ENCODE assay signal across 23 cellular contexts in genomic region chr6:169884158-169884557, GRCh38.
DNase-seq lines count a peak whose midpoint lies in the region; ATAC-seq and TF ChIP-seq lines count a peak whose summit lies in the region.
"Had no signal": no experiment of that assay in that cellular context is flagged by ENCODE, and none has a peak within 500 bp of the region (broad histone marks: within the 10 kb centered on the region; RNA-seq: fewer than 3 reads in every experiment).

No MANE protein-coding gene starts in this region.

- TF ChIP-seq POLR2A in spleen (IDR thresholded peaks at IDR 0.05): no peak

- H3K4me1 Mint-ChIP-seq in activated naive CD4-positive, alpha-beta T cell treated with anti-CD3 and anti-CD28 coated beads, Interleukin-2, amount 10 ng/mL, durations not matched to agents 7 days and 5 days: no peaks in the 10 kb centered on the region
- H3K4me1 Mint-ChIP-seq: IgD-negative memory B cell had no signal

- TF ChIP-seq CTCF in lower lobe of right lung (IDR thresholded peaks at IDR 0.05): no peak
- no peak for TF ChIP-seq CTCF in spleen (IDR thresholded peaks at IDR 0.05 in 8 of 11, conservative IDR thresholded peaks at IDR 0.05 in 3 of 11)
- no peak for TF ChIP-seq CTCF in ascending aorta (IDR thresholded peaks at IDR 0.05)

- H3K4me3 ChIP-seq in lower lobe of right lung (no peak overlapping the region), spleen (no peak overlapping the region), ascending aorta (no peak overlapping the region)

- no peak overlapping the region for H3K27ac Mint-ChIP-seq in activated naive CD4-positive, alpha-beta T cell treated with anti-CD3 and anti-CD28 coated beads, Interleukin-2, amount 10 ng/mL, durations not matched to agents 7 days and 5 days
- H3K27ac Mint-ChIP-seq: IgD-negative memory B cell had no signal

- H3K27ac ChIP-seq in lower lobe of right lung: peak overlapping the region; percentile 24
- no peak overlapping the region for H3K27ac ChIP-seq in spleen
- no peak overlapping the region for H3K27ac ChIP-seq in ascending aorta

- H3K36me3 Mint-ChIP-seq in activated naive CD4-positive, alpha-beta T cell treated with anti-CD3 and anti-CD28 coated beads, Interleukin-2, amount 10 ng/mL, durations not matched to agents 7 days and 5 days: no peaks in the 10 kb centered on the region

- intact Hi-C loops in lower lobe of right lung (cut with DNase I) (no loop called here), spleen (cut with DNase I; ENCODE audit: low total_unique reads) (no loop called here), ascending aorta (cut with DNase I) (no loop called here)

- H3K27me3 Mint-ChIP-seq in activated naive CD4-positive, alpha-beta T cell treated with anti-CD3 and anti-CD28 coated beads, Interleukin-2, amount 10 ng/mL, durations not matched to agents 7 days and 5 days: peaks cover 31% of the 10 kb centered on the region

- H3K4me3 Mint-ChIP-seq in activated naive CD4-positive, alpha-beta T cell treated with anti-CD3 and anti-CD28 coated beads, Interleukin-2, amount 10 ng/mL, durations not matched to agents 7 days and 5 days: no peak overlapping the region
- H3K4me3 Mint-ChIP-seq: IgD-negative memory B cell had no signal

- CTCF ChIA-PET in activated naive CD4-positive, alpha-beta T cell treated with anti-CD3 and anti-CD28 coated beads, Interleukin-2, amount 10 ng/mL, durations not matched to agents 7 days and 5 days (lab: Charles Lee): no interaction called here

- H3K4me1 ChIP-seq in lower lobe of right lung (no peaks in the 10 kb centered on the region), spleen (no peaks in the 10 kb centered on the region), ascending aorta (no peaks in the 10 kb centered on the region)
- H3K4me1 ChIP-seq: BE2C had no signal

- no peaks in the 10 kb centered on the region for H3K9me3 Mint-ChIP-seq in activated naive CD4-positive, alpha-beta T cell treated with anti-CD3 and anti-CD28 coated beads, Interleukin-2, amount 10 ng/mL, durations not matched to agents 7 days and 5 days

- DNase-seq in activated CD8-positive, alpha-beta memory T cell treated with anti-CD3 and anti-CD28 coated beads for 24 hours: peak; percentile 41
- DNase-seq in activated CD8-positive, alpha-beta memory T cell treated with anti-CD3 and anti-CD28 coated beads, Interleukin-2, amount 50 U/mL, for 4 hours: no peak
- DNase-seq in activated CD8-positive, alpha-beta memory T cell treated with anti-CD3 and anti-CD28 coated beads, Interleukin-2, amount 50 U/mL, for 48 hours: peak; percentile 10
- DNase-seq in lower lobe of right lung (no peak), spleen (peak; percentile 23), epidermal melanocyte (ENCODE audit: insufficient read length, low spot score) (no peak), ascending aorta (ENCODE audit: low spot score in 2 of 2) (no peak)
- DNase-seq in activated naive CD4-positive, alpha-beta T cell treated with anti-CD3 and anti-CD28 coated beads, Interleukin-2, amount 10 ng/mL, durations not matched to agents 7 days and 5 days: no peak
- DNase-seq: 8988T; ACHN; BE2C; Calu3; DMS79 treated with DMSO at 0.1 percent for 48 hours; HCEC 1CT; NCI-H1092; NCI-H1436; NCI-H187; NCI-H446; NCI-H524 treated with DMSO at 0.1 percent for 48 hours; NCI-H774; NK-92 treated with Interleukin-12 subunit alpha and Interleukin-12 subunit beta, amount 100 ng/mL, for 24 hours; PC-3 had no signal

- H3K36me3 ChIP-seq in lower lobe of right lung (no peaks in the 10 kb centered on the region), spleen (no peaks in the 10 kb centered on the region), ascending aorta (no peaks in the 10 kb centered on the region)
- H3K36me3 ChIP-seq: BE2C had no signal

- H3K9me3 ChIP-seq in lower lobe of right lung (no peaks in the 10 kb centered on the region), spleen (peaks cover 0 to 5% (median 0%) of the 10 kb centered on the region in 8 donors), ascending aorta (no peaks in the 10 kb centered on the region)
- H3K9me3 ChIP-seq: BE2C had no signal

- WGBS in spleen, 5 donors: 80 to 93% (median 85%) methylated on average over 6 of the region's 6 CpGs

- peaks cover 8% of the 10 kb centered on the region for H3K27me3 ChIP-seq in lower lobe of right lung (ENCODE audit: low read depth)
- peaks cover 0 to 69% (median 10%) of the 10 kb centered on the region in 7 donors for H3K27me3 ChIP-seq in spleen (replicated peaks in 1 of 7)
- H3K27me3 ChIP-seq in ascending aorta: no peaks in the 10 kb centered on the region

- ATAC-seq in lower lobe of right lung: peak in 1 of 2 donors; percentile 10
- ATAC-seq: PC-3 had no signal

Comparison
In these comparisons a context has a peak if more than half of its experiments do, and no peak if none do; other contexts are left out.
1. DNase-seq: peak in activated CD8-positive, alpha-beta memory T cell treated with anti-CD3 and anti-CD28 coated beads for 24 hours (single experiment), activated CD8-positive, alpha-beta memory T cell treated with anti-CD3 and anti-CD28 coated beads, Interleukin-2, amount 50 U/mL, for 48 hours (single experiment) and spleen (single experiment); none in activated CD8-positive, alpha-beta memory T cell treated with anti-CD3 and anti-CD28 coated beads, Interleukin-2, amount 50 U/mL, for 4 hours (single experiment), lower lobe of right lung (single experiment), epidermal melanocyte (single experiment), activated naive CD4-positive, alpha-beta T cell treated with anti-CD3 and anti-CD28 coated beads, Interleukin-2, amount 10 ng/mL, durations not matched to agents 7 days and 5 days (single experiment) and ascending aorta (0 of 2).